22 cellular contexts compared by ENCODE assay signal in the genomic region with DNA sequence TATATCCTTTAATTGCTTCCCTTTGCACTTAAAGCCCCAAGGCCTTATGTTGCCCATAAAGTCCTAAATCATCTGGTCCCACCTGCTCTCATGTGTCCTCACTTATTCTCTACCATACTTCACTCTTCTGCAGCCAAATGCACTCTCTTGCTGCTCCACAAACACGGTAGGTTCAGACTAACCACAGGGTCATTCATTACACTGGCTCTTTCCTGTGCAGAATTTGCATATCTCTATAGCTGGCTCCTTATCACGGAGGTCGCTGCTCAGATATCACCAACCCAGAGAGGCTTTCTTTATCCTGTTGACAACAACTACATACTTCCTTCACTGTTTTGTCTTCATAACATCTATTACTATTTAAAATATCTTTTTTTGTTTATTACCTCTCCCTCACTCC.
A peak's percentile ranks its signal among the peaks of the same experiment; 100 is the strongest.
DNase-seq lines count a peak whose midpoint lies in the region; ATAC-seq and TF ChIP-seq lines count a peak whose summit lies in the region.
"Had no signal": no experiment of that assay in that cellular context is flagged by ENCODE, and none has a peak within 500 bp of the region (broad histone marks: within the 10 kb centered on the region; RNA-seq: fewer than 3 reads in every experiment).

No MANE protein-coding gene starts in this region.

- H3K9me3 Mint-ChIP-seq in stimulated activated naive B cell treated with anti-CD40 and anti-IgM and Interleukin-4, amounts not matched to agents 10 μg/mL and 1 μg/mL and 100 μg/mL, for 72 hours: peaks cover 29 to 33% of the 10 kb centered on the region in 2 donors
- H3K9me3 Mint-ChIP-seq in activated T-cell treated with anti-CD3 and anti-CD28 coated beads, Interleukin-2, amount 50 U/mL, for 24 hours: peaks cover 25% of the 10 kb centered on the region

- no peaks in the 10 kb centered on the region for H3K27me3 Mint-ChIP-seq in stimulated activated naive B cell treated with anti-CD40 and anti-IgM and Interleukin-4, amounts not matched to agents 10 μg/mL and 1 μg/mL and 100 μg/mL, for 72 hours
- H3K27me3 Mint-ChIP-seq in activated T-cell treated with anti-CD3 and anti-CD28 coated beads, Interleukin-2, amount 50 U/mL, for 24 hours: peaks cover 15% of the 10 kb centered on the region
- H3K27me3 Mint-ChIP-seq: IgD-negative memory B cell had no signal

- WGBS in esophagus squamous epithelium, 2 donors: 59 to 65% methylated on average over 3 of the region's 3 CpGs

- no peak for TF ChIP-seq CTCF in GM12865 (IDR thresholded peaks at IDR 0.05; ENCODE audit: insufficient read depth, low read depth, low read length, missing control alignments)
- TF ChIP-seq CTCF in esophagus squamous epithelium (IDR thresholded peaks at IDR 0.05): no peak
- TF ChIP-seq CTCF in BE2C (IDR thresholded peaks at IDR 0.05; ENCODE audit: low read depth, low read length): no peak

- intact Hi-C loops in esophagus squamous epithelium (cut with DNase I): no loop called here

- H3K4me3 ChIP-seq in GM12865 (ENCODE audit: low read depth, low read length): no peak overlapping the region
- no peak overlapping the region for H3K4me3 ChIP-seq in esophagus squamous epithelium
- no peak overlapping the region for H3K4me3 ChIP-seq in BE2C (ENCODE audit: low read depth, low read length)
- H3K4me3 ChIP-seq: HAP-1 had no signal

- peaks cover 0 to 14% (median 0%) of the 10 kb centered on the region in 3 donors for H3K9me3 ChIP-seq in esophagus squamous epithelium
- no peaks in the 10 kb centered on the region for H3K9me3 ChIP-seq in BE2C
- H3K9me3 ChIP-seq: HAP-1 had no signal

- ATAC-seq in GM19438 (IDR thresholded peaks at IDR 0.05; ENCODE audit: low read depth, unreplicated experiment) (peak; percentile 64), HG02973 (IDR thresholded peaks at IDR 0.05; ENCODE audit: unreplicated experiment) (peak; percentile 58)
- no peak for ATAC-seq in stimulated activated naive B cell treated with anti-CD40 and anti-IgM and Interleukin-4, amounts not matched to agents 10 μg/mL and 1 μg/mL and 100 μg/mL, for 72 hours (replicated peaks)
- ATAC-seq: left ventricle myocardium superior had no signal

- H3K36me3 Mint-ChIP-seq in stimulated activated naive B cell treated with anti-CD40 and anti-IgM and Interleukin-4, amounts not matched to agents 10 μg/mL and 1 μg/mL and 100 μg/mL, for 72 hours: peaks cover 25 to 40% of the 10 kb centered on the region in 2 donors
- H3K36me3 Mint-ChIP-seq in activated T-cell treated with anti-CD3 and anti-CD28 coated beads, Interleukin-2, amount 50 U/mL, for 24 hours (ENCODE audit: low read depth): no peaks in the 10 kb centered on the region

- H3K27ac Mint-ChIP-seq in stimulated activated naive B cell treated with anti-CD40 and anti-IgM and Interleukin-4, amounts not matched to agents 10 μg/mL and 1 μg/mL and 100 μg/mL, for 72 hours: no peak overlapping the region
- no peak overlapping the region for H3K27ac Mint-ChIP-seq in activated T-cell treated with anti-CD3 and anti-CD28 coated beads, Interleukin-2, amount 50 U/mL, for 24 hours
- H3K27ac Mint-ChIP-seq: activated naive CD8-positive, alpha-beta T cell treated with anti-CD3 and anti-CD28 coated beads for 36 hours had no signal

- H3K36me3 ChIP-seq in esophagus squamous epithelium: peaks cover 0 to 51% (median 0%) of the 10 kb centered on the region in 3 donors
- no peaks in the 10 kb centered on the region for H3K36me3 ChIP-seq in BE2C
- H3K36me3 ChIP-seq: HAP-1 had no signal

- peaks cover 9 to 15% of the 10 kb centered on the region in 2 donors for H3K4me1 Mint-ChIP-seq in stimulated activated naive B cell treated with anti-CD40 and anti-IgM and Interleukin-4, amounts not matched to agents 10 μg/mL and 1 μg/mL and 100 μg/mL, for 72 hours
- H3K4me1 Mint-ChIP-seq in activated T-cell treated with anti-CD3 and anti-CD28 coated beads, Interleukin-2, amount 50 U/mL, for 24 hours (ENCODE audit: low read depth): no peaks in the 10 kb centered on the region
- H3K4me1 Mint-ChIP-seq: activated naive CD8-positive, alpha-beta T cell treated with anti-CD3 and anti-CD28 coated beads for 36 hours had no signal

- H3K4me3 Mint-ChIP-seq in stimulated activated naive B cell treated with anti-CD40 and anti-IgM and Interleukin-4, amounts not matched to agents 10 μg/mL and 1 μg/mL and 100 μg/mL, for 72 hours: no peak overlapping the region
- H3K4me3 Mint-ChIP-seq in activated T-cell treated with anti-CD3 and anti-CD28 coated beads, Interleukin-2, amount 50 U/mL, for 24 hours: no peak overlapping the region
- H3K4me3 Mint-ChIP-seq: activated naive CD8-positive, alpha-beta T cell treated with anti-CD3 and anti-CD28 coated beads for 36 hours; IgD-negative memory B cell had no signal

- H3K27me3 ChIP-seq in esophagus squamous epithelium (no peaks in the 10 kb centered on the region), BE2C (no peaks in the 10 kb centered on the region)

- DNase-seq in GM12865 (ENCODE audit: low read depth) (peak; percentile 8), NAMALWA (ENCODE audit: low spot score) (peak; percentile 7), esophagus squamous epithelium (lab: John Stamatoyannopoulos, UW) (no peak), BE2C (no peak)
- DNase-seq in stimulated activated naive B cell treated with anti-CD40 and anti-IgM and Interleukin-4, amounts not matched to agents 10 μg/mL and 1 μg/mL and 100 μg/mL, for 72 hours: no peak
- no peak for DNase-seq in activated T-cell treated with anti-CD3 and anti-CD28 coated beads, Interleukin-2, amount 50 U/mL, for 24 hours
- DNase-seq: activated CD4-positive, CD25-positive, alpha-beta regulatory T cell; activated naive CD8-positive, alpha-beta T cell treated with anti-CD3 and anti-CD28 coated beads for 36 hours; cortex of kidney; left ventricle myocardium superior; NCI-H146; NCI-H2171 treated with DMSO at 0.1 percent for 48 hours; NCI-H82; nucleus accumbens; stimulated activated CD8-positive, alpha-beta memory T cell treated with anti-CD3 and anti-CD28 coated beads, Interleukin-4, amount 100 ng/mL, for 48 hours; substantia nigra; T-helper 2 cell had no signal

- no peak overlapping the region for H3K27ac ChIP-seq in esophagus squamous epithelium
- H3K27ac ChIP-seq: HL-60 had no signal

- H3K4me1 ChIP-seq in esophagus squamous epithelium: no peaks in the 10 kb centered on the region
- H3K4me1 ChIP-seq in BE2C: no peaks in the 10 kb centered on the region
- H3K4me1 ChIP-seq: HAP-1 had no signal

- TF ChIP-seq POLR2A in esophagus squamous epithelium (IDR thresholded peaks at IDR 0.05): no peak

Comparison
In these comparisons a context has a peak if more than half of its experiments do, and no peak if none do; other contexts are left out.
1. DNase-seq: peak in GM12865 (single experiment) and NAMALWA (single experiment); none in stimulated activated naive B cell treated with anti-CD40 and anti-IgM and Interleukin-4, amounts not matched to agents 10 μg/mL and 1 μg/mL and 100 μg/mL, for 72 hours (single experiment), esophagus squamous epithelium (single experiment), BE2C (single experiment) and activated T-cell treated with anti-CD3 and anti-CD28 coated beads, Interleukin-2, amount 50 U/mL, for 24 hours (single experiment).
2. ATAC-seq: peak in GM19438 (single experiment) and HG02973 (single experiment); none in stimulated activated naive B cell treated with anti-CD40 and anti-IgM and Interleukin-4, amounts not matched to agents 10 μg/mL and 1 μg/mL and 100 μg/mL, for 72 hours (0 of 2).